In genomic region chr9:114930063-114930812, GRCh38 we compare ENCODE assay signal across 9 cellular contexts. TPM values are rescaled to one million over a fixed set of nuclear protein-coding genes. Genes with fewer than 3 reads are reported as not detected.
DNase-seq lines count a peak whose midpoint lies in the region; ATAC-seq, FAIRE-seq and TF ChIP-seq lines count a peak whose summit lies in the region.
"Had no signal": no experiment of that assay in that cellular context is flagged by ENCODE, and none has a peak within 500 bp of the region (broad histone marks: within the 10 kb centered on the region; RNA-seq: fewer than 3 reads in every experiment).

Gene TNFSF8, minus strand, starts transcription at chr9:114930591. Its CDS starts 288 bp downstream, at chr9:114930303.

- peak within 1 kb of the TSS; percentile 97 for H3K4me2 ChIP-seq in SU-DHL-6 (ENCODE audit: low read depth, low read length, poor library complexity, severe bottlenecking)

- no peak for TF ChIP-seq CTCF in GM10266 (IDR thresholded peaks at IDR 0.05; ENCODE audit: control insufficient read depth, insufficient read depth, low read depth, missing control alignments)
- TF ChIP-seq CTCF in SU-DHL-6 (IDR thresholded peaks at IDR 0.05; ENCODE audit: insufficient read depth, low read length, poor library complexity, severe bottlenecking), result no peak
- no peak for TF ChIP-seq CTCF in prostate gland (IDR thresholded peaks at IDR 0.05)

- peak within 1 kb of the TSS; percentile 55 for H3K9ac ChIP-seq in SU-DHL-6 (ENCODE audit: low read length)

- peak; percentile 72 for ATAC-seq in sciatic nerve

- no peaks in the 10 kb centered on the region for H3K27me3 Mint-ChIP-seq in activated naive CD4-positive, alpha-beta T cell treated with anti-CD3 and anti-CD28 coated beads, Interleukin-2, amount 50 U/mL, for 24 hours

- H3K27ac Mint-ChIP-seq in activated naive CD4-positive, alpha-beta T cell treated with anti-CD3 and anti-CD28 coated beads, Interleukin-2, amount 50 U/mL, for 24 hours, result peak within 1 kb of the TSS; percentile 99

- DNase-seq in GM10266 (ENCODE audit: extremely low spot score) (peak; percentile 16), sciatic nerve (ENCODE audit: low spot score) (no peak), COLO829 (ENCODE audit: low spot score) (no peak), prostate gland (ENCODE audit: low spot score) (no peak), frontal cortex (ENCODE audit: low spot score in 2 of 2) (no peak), NCI-H187 treated with DMSO at 0.1 percent for 48 hours (lab: John Stamatoyannopoulos, UW) (no peak)

- peaks cover 59% of the 10 kb centered on the region for H3K4me1 Mint-ChIP-seq in activated naive CD4-positive, alpha-beta T cell treated with anti-CD3 and anti-CD28 coated beads, Interleukin-2, amount 50 U/mL, for 24 hours

- no peaks in the 10 kb centered on the region for H3K27me3 ChIP-seq in SU-DHL-6 (ENCODE audit: low read length)
- H3K27me3 ChIP-seq in prostate gland (replicated peaks; ENCODE audit: insufficient read depth), result no peaks in the 10 kb centered on the region

- H3K36me3 ChIP-seq in SU-DHL-6 (ENCODE audit: low read length) (no peaks in the 10 kb centered on the region), prostate gland (no peaks in the 10 kb centered on the region)

- H3F3A ChIP-seq in SU-DHL-6 (ENCODE audit: insufficient read depth), result peaks cover 25% of the 10 kb centered on the region

- 90% methylated on average over 23 of the region's 23 CpGs for WGBS in prostate gland

- H3K79me2 ChIP-seq in SU-DHL-6 (ENCODE audit: insufficient read depth, low read length), result no peaks in the 10 kb centered on the region

- H3K9me3 Mint-ChIP-seq in activated naive CD4-positive, alpha-beta T cell treated with anti-CD3 and anti-CD28 coated beads, Interleukin-2, amount 50 U/mL, for 24 hours, result no peaks in the 10 kb centered on the region

- H3K27ac ChIP-seq in SU-DHL-6 (ENCODE audit: low read depth, low read length) (peak within 1 kb of the TSS; percentile 98), prostate gland (no peak within 1 kb of the TSS)

- H3K4me3 ChIP-seq in SU-DHL-6 (ENCODE audit: insufficient read depth, low read length, poor library complexity, severe bottlenecking), result peak within 1 kb of the TSS; percentile 49
- H3K4me3 ChIP-seq in prostate gland, result no peak within 1 kb of the TSS

- H3K9me3 ChIP-seq in SU-DHL-6 (ENCODE audit: insufficient read depth, low read length) (no peaks in the 10 kb centered on the region), prostate gland (no peaks in the 10 kb centered on the region)

- no peaks in the 10 kb centered on the region for H3K4me1 ChIP-seq in prostate gland (replicated peaks)

- peak within 1 kb of the TSS; percentile 5 for H2AFZ ChIP-seq in SU-DHL-6 (ENCODE audit: low read depth, low read length, severe bottlenecking)

- no peak for FAIRE-seq in frontal cortex (lab: Jason Lieb, UNC)

- H3K4me3 Mint-ChIP-seq in activated naive CD4-positive, alpha-beta T cell treated with anti-CD3 and anti-CD28 coated beads, Interleukin-2, amount 50 U/mL, for 24 hours, result peak within 1 kb of the TSS; percentile 98

- H3K36me3 Mint-ChIP-seq in activated naive CD4-positive, alpha-beta T cell treated with anti-CD3 and anti-CD28 coated beads, Interleukin-2, amount 50 U/mL, for 24 hours, result peaks cover 22% of the 10 kb centered on the region

- intact Hi-C loops in sciatic nerve (cut with DNase I), result no loop called here
- intact Hi-C loops in prostate gland (cut with DNase I), result no loop called here

- no peaks in the 10 kb centered on the region for H3K9me2 ChIP-seq in SU-DHL-6 (replicated peaks; ENCODE audit: insufficient read depth, low read length)

- H4K20me1 ChIP-seq in SU-DHL-6 (ENCODE audit: low read depth, low read length), result no peaks in the 10 kb centered on the region

- no peak for TF ChIP-seq POLR2A in prostate gland (IDR thresholded peaks at IDR 0.05)

RNA-seq across cellular contexts. Expression of gene TNFSF8, which starts in this region (rescaled TPM):
- total RNA-seq in sciatic nerve (3.1 TPM), prostate gland (1 to 10 TPM in 1 of 2 donors, under 1 TPM in 1; 0.32 to 2.4 TPM), frontal cortex (under 0.01 TPM)
- total RNA-seq: pulmonary artery endothelial cell had no signal
